Comparison of ENCODE assay signal across 2 cellular contexts in the genomic region with DNA sequence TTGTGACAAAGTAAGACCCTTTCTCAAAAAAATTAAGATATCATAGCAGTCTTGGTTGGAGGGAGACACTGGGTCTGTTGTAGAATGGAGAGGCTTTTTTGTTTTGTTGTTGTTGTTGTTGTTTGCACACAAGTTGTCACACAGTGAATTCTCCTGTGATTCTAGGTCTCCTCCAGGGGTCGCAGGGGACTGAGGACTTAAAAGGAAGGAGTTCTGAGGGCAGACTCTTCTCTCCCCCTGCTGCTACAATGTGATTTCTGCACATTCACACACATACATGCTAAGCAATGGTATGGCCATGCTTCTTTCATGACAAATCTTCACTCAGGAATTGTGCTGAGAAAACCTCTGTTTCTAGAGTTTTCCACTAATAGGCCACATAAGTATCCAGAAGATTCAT.
TF ChIP-seq lines count a peak whose summit lies in the region.

No MANE protein-coding gene starts in this region.

TF ChIP-seq in GM23338, 12 proteins besides CTCF, POLR2A, EP300 and RAD21 (continues in another document):
- TF ChIP-seq STAT1 (IDR thresholded peaks at IDR 0.05; ENCODE audit: unreplicated experiment) (no peak), JUNB (IDR thresholded peaks at IDR 0.05; ENCODE audit: unreplicated experiment) (no peak), REST (IDR thresholded peaks at IDR 0.05; ENCODE audit: unreplicated experiment) (no peak), EZH2 (IDR thresholded peaks at IDR 0.05; ENCODE audit: low read depth, unreplicated experiment) (no peak), CREB1 (CRISPR knock-in tag; IDR thresholded peaks at IDR 0.05; ENCODE audit: low read depth) (no peak), ZNF114 (CRISPR knock-in tag; IDR thresholded peaks at IDR 0.05) (no peak), EZH2phosphoT487 (IDR thresholded peaks at IDR 0.05; ENCODE audit: unreplicated experiment) (no peak), ZNF331 (CRISPR knock-in tag; IDR thresholded peaks at IDR 0.05; ENCODE audit: low read depth) (no peak)
- TF ChIP-seq, protein P1, sequence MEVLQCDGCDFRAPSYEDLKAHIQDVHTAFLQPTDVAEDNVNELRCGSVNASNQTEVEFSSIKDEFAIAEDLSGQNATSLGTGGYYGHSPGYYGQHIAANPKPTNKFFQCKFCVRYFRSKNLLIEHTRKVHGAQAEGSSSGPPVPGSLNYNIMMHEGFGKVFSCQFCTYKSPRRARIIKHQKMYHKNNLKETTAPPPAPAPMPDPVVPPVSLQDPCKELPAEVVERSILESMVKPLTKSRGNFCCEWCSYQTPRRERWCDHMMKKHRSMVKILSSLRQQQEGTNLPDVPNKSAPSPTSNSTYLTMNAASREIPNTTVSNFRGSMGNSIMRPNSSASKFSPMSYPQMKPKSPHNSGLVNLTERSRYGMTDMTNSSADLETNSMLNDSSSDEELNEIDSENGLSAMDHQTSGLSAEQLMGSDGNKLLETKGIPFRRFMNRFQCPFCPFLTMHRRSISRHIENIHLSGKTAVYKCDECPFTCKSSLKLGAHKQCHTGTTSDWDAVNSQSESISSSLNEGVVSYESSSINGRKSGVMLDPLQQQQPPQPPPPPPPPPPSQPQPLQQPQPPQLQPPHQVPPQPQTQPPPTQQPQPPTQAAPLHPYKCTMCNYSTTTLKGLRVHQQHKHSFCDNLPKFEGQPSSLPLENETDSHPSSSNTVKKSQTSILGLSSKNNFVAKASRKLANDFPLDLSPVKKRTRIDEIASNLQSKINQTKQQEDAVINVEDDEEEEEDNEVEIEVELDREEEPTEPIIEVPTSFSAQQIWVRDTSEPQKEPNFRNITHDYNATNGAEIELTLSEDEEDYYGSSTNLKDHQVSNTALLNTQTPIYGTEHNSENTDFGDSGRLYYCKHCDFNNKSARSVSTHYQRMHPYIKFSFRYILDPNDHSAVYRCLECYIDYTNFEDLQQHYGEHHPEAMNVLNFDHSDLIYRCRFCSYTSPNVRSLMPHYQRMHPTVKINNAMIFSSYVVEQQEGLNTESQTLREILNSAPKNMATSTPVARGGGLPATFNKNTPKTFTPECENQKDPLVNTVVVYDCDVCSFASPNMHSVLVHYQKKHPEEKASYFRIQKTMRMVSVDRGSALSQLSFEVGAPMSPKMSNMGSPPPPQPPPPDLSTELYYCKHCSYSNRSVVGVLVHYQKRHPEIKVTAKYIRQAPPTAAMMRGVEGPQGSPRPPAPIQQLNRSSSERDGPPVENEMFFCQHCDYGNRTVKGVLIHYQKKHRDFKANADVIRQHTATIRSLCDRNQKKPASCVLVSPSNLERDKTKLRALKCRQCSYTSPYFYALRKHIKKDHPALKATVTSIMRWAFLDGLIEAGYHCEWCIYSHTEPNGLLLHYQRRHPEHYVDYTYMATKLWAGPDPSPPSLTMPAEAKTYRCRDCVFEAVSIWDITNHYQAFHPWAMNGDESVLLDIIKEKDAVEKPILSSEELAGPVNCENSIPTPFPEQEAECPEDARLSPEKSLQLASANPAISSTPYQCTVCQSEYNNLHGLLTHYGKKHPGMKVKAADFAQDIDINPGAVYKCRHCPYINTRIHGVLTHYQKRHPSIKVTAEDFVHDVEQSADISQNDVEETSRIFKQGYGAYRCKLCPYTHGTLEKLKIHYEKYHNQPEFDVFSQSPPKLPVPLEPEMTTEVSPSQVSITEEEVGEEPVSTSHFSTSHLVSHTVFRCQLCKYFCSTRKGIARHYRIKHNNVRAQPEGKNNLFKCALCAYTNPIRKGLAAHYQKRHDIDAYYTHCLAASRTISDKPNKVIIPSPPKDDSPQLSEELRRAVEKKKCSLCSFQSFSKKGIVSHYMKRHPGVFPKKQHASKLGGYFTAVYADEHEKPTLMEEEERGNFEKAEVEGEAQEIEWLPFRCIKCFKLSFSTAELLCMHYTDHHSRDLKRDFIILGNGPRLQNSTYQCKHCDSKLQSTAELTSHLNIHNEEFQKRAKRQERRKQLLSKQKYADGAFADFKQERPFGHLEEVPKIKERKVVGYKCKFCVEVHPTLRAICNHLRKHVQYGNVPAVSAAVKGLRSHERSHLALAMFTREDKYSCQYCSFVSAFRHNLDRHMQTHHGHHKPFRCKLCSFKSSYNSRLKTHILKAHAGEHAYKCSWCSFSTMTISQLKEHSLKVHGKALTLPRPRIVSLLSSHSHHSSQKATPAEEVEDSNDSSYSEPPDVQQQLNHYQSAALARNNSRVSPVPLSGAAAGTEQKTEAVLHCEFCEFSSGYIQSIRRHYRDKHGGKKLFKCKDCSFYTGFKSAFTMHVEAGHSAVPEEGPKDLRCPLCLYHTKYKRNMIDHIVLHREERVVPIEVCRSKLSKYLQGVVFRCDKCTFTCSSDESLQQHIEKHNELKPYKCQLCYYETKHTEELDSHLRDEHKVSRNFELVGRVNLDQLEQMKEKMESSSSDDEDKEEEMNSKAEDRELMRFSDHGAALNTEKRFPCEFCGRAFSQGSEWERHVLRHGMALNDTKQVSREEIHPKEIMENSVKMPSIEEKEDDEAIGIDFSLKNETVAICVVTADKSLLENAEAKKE (CRISPR knock-in tag; IDR thresholded peaks at IDR 0.05): no peak
- TF ChIP-seq, protein P2, sequence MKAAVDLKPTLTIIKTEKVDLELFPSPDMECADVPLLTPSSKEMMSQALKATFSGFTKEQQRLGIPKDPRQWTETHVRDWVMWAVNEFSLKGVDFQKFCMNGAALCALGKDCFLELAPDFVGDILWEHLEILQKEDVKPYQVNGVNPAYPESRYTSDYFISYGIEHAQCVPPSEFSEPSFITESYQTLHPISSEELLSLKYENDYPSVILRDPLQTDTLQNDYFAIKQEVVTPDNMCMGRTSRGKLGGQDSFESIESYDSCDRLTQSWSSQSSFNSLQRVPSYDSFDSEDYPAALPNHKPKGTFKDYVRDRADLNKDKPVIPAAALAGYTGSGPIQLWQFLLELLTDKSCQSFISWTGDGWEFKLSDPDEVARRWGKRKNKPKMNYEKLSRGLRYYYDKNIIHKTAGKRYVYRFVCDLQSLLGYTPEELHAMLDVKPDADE (IDR thresholded peaks at IDR 0.05): no peak

TF ChIP-seq in H1, 55 proteins besides CTCF, POLR2A, EP300 and RAD21:
- no peak for TF ChIP-seq USF2 (IDR thresholded peaks at IDR 0.05; ENCODE audit: low read length)
- no peak for TF ChIP-seq KDM1A (IDR thresholded peaks at IDR 0.05; ENCODE audit: borderline replicate concordance, low read length)
- no peak for TF ChIP-seq E2F6 (IDR thresholded peaks at IDR 0.05)
- TF ChIP-seq TBP (IDR thresholded peaks at IDR 0.05; ENCODE audit: low read depth, low read length): no peak
- TF ChIP-seq, protein P3, sequence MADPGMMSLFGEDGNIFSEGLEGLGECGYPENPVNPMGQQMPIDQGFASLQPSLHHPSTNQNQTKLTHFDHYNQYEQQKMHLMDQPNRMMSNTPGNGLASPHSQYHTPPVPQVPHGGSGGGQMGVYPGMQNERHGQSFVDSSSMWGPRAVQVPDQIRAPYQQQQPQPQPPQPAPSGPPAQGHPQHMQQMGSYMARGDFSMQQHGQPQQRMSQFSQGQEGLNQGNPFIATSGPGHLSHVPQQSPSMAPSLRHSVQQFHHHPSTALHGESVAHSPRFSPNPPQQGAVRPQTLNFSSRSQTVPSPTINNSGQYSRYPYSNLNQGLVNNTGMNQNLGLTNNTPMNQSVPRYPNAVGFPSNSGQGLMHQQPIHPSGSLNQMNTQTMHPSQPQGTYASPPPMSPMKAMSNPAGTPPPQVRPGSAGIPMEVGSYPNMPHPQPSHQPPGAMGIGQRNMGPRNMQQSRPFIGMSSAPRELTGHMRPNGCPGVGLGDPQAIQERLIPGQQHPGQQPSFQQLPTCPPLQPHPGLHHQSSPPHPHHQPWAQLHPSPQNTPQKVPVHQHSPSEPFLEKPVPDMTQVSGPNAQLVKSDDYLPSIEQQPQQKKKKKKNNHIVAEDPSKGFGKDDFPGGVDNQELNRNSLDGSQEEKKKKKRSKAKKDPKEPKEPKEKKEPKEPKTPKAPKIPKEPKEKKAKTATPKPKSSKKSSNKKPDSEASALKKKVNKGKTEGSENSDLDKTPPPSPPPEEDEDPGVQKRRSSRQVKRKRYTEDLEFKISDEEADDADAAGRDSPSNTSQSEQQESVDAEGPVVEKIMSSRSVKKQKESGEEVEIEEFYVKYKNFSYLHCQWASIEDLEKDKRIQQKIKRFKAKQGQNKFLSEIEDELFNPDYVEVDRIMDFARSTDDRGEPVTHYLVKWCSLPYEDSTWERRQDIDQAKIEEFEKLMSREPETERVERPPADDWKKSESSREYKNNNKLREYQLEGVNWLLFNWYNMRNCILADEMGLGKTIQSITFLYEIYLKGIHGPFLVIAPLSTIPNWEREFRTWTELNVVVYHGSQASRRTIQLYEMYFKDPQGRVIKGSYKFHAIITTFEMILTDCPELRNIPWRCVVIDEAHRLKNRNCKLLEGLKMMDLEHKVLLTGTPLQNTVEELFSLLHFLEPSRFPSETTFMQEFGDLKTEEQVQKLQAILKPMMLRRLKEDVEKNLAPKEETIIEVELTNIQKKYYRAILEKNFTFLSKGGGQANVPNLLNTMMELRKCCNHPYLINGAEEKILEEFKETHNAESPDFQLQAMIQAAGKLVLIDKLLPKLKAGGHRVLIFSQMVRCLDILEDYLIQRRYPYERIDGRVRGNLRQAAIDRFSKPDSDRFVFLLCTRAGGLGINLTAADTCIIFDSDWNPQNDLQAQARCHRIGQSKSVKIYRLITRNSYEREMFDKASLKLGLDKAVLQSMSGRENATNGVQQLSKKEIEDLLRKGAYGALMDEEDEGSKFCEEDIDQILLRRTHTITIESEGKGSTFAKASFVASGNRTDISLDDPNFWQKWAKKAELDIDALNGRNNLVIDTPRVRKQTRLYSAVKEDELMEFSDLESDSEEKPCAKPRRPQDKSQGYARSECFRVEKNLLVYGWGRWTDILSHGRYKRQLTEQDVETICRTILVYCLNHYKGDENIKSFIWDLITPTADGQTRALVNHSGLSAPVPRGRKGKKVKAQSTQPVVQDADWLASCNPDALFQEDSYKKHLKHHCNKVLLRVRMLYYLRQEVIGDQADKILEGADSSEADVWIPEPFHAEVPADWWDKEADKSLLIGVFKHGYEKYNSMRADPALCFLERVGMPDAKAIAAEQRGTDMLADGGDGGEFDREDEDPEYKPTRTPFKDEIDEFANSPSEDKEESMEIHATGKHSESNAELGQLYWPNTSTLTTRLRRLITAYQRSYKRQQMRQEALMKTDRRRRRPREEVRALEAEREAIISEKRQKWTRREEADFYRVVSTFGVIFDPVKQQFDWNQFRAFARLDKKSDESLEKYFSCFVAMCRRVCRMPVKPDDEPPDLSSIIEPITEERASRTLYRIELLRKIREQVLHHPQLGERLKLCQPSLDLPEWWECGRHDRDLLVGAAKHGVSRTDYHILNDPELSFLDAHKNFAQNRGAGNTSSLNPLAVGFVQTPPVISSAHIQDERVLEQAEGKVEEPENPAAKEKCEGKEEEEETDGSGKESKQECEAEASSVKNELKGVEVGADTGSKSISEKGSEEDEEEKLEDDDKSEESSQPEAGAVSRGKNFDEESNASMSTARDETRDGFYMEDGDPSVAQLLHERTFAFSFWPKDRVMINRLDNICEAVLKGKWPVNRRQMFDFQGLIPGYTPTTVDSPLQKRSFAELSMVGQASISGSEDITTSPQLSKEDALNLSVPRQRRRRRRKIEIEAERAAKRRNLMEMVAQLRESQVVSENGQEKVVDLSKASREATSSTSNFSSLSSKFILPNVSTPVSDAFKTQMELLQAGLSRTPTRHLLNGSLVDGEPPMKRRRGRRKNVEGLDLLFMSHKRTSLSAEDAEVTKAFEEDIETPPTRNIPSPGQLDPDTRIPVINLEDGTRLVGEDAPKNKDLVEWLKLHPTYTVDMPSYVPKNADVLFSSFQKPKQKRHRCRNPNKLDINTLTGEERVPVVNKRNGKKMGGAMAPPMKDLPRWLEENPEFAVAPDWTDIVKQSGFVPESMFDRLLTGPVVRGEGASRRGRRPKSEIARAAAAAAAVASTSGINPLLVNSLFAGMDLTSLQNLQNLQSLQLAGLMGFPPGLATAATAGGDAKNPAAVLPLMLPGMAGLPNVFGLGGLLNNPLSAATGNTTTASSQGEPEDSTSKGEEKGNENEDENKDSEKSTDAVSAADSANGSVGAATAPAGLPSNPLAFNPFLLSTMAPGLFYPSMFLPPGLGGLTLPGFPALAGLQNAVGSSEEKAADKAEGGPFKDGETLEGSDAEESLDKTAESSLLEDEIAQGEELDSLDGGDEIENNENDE (IDR thresholded peaks at IDR 0.05; ENCODE audit: insufficient replicate concordance, low read length): no peak
- no peak for TF ChIP-seq RXRA (IDR thresholded peaks at IDR 0.05; ENCODE audit: insufficient read depth, low read depth, low read length)
- no peak for TF ChIP-seq FOSL1 (IDR thresholded peaks at IDR 0.05; ENCODE audit: insufficient read depth, low read depth, low read length)
TF ChIP-seq in H1: peak in this region for 0.
